ENCODE assay signal across 8 cellular contexts in the genomic region with DNA sequence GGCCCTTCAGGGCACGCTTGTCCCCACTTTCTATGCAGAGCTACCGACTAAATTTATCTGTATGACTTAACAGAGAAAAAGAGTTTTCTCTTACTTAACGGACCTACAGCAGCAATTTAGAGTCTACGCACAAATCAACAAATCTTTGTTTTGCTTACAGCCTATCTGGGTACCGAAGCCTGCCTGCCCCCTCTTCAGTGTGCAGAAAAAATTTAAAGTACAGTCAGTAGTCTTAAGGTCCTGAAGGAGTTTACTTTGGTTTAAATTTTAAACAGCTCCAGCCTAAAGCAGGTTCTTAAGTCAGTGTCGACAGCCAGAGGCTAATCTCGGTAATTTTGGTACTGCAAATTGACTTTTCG. TPM values are rescaled to one million over a fixed set of nuclear protein-coding genes. Genes with fewer than 3 reads are reported as not detected.
A peak's percentile ranks its signal among the peaks of the same experiment; 100 is the strongest.
DNase-seq lines count a peak whose midpoint lies in the region; ATAC-seq, FAIRE-seq and TF ChIP-seq lines count a peak whose summit lies in the region.

No MANE protein-coding gene starts in this region.

- H3K79me2 ChIP-seq in SK-N-SH (ENCODE audit: insufficient read depth), result peaks cover 55% of the 10 kb centered on the region

- peaks cover 40% of the 10 kb centered on the region for H4K20me1 ChIP-seq in SK-N-SH (ENCODE audit: insufficient read depth)

- H2AFZ ChIP-seq in SK-N-SH (ENCODE audit: low read depth), result peak overlapping the region; percentile 82

- TF ChIP-seq POLR2A in suprapubic skin (IDR thresholded peaks at IDR 0.05), result no peak

- H3K36me3 ChIP-seq in SK-N-SH (replicated peaks in 1 of 2; ENCODE audit: control insufficient read depth in 1 of 2, insufficient read depth in 2 of 2, low read length in 1 of 2), result peaks cover 8 to 19% of the 10 kb centered on the region in 2 experiments
- H3K36me3 ChIP-seq in kidney (ENCODE audit: control insufficient read depth in 1 of 2, insufficient read depth in 2 of 2, low read length in 2 of 2), result peaks cover 0 to 2% of the 10 kb centered on the region in 2 donors
- H3K36me3 ChIP-seq in suprapubic skin, result no peaks in the 10 kb centered on the region

- H3K4me2 ChIP-seq in SK-N-SH, result peak overlapping the region; percentile 87

- peaks cover 26% of the 10 kb centered on the region for H3K36me3 Mint-ChIP-seq in activated naive CD8-positive, alpha-beta T cell treated with anti-CD3 and anti-CD28 coated beads, Interleukin-2, amount 10 ng/mL, durations not matched to agents 7 days and 5 days

- H3F3A ChIP-seq in SK-N-SH (replicated peaks; ENCODE audit: insufficient read depth), result peaks cover 24% of the 10 kb centered on the region

- POLR2A ChIA-PET in SK-N-SH (lab: Yijun Ruan, JAX), result interaction anchor here (1.2 kb wide), 1 partner anchor 19 kb away, joined by 4 read pairs; no protein-coding TSS in a partner anchor
- POLR2A ChIA-PET in activated naive CD8-positive, alpha-beta T cell treated with anti-CD3 and anti-CD28 coated beads, Interleukin-2, amount 10 ng/mL, durations not matched to agents 7 days and 5 days (lab: Charles Lee), result interaction anchor here (0.9 to 3.4 kb wide), 5 partner anchors 13 to 261 kb away, joined by 3 to 24 read pairs (median 9); no protein-coding TSS in a partner anchor

- H3K27me3 Mint-ChIP-seq in activated naive CD8-positive, alpha-beta T cell treated with anti-CD3 and anti-CD28 coated beads, Interleukin-2, amount 10 ng/mL, durations not matched to agents 7 days and 5 days, result peaks cover 2% of the 10 kb centered on the region

- peak overlapping the region; percentile 97 for H3K27ac Mint-ChIP-seq in activated naive CD8-positive, alpha-beta T cell treated with anti-CD3 and anti-CD28 coated beads, Interleukin-2, amount 10 ng/mL, durations not matched to agents 7 days and 5 days

- TF ChIP-seq RAD21 in SK-N-SH (IDR thresholded peaks at IDR 0.05; ENCODE audit: low read length), result no peak

- ATAC-seq in SK-N-SH treated with all-trans-retinoic acid at 6 μM for 48 hours, result no peak
- ATAC-seq in activated naive CD8-positive, alpha-beta T cell treated with anti-CD3 and anti-CD28 coated beads, Interleukin-2, amount 10 ng/mL, durations not matched to agents 7 days and 5 days (ENCODE audit: low read depth), result no peak

- H3K27ac ChIP-seq in SK-N-SH (ENCODE audit: low read depth in 2 of 2, low read length in 1 of 2) (peak overlapping the region; percentile 90 to 94), kidney (ENCODE audit: low read depth in 2 of 2, low read length in 2 of 2) (peak overlapping the region; percentile 87 to 88), suprapubic skin (peak overlapping the region; percentile 85)

- no peaks in the 10 kb centered on the region for H3K9me3 Mint-ChIP-seq in activated naive CD8-positive, alpha-beta T cell treated with anti-CD3 and anti-CD28 coated beads, Interleukin-2, amount 10 ng/mL, durations not matched to agents 7 days and 5 days

- H3K4me3 ChIP-seq in SK-N-SH (ENCODE audit: low read depth in 2 of 2, low read length in 1 of 2), result peak overlapping the region; percentile 86 to 90
- H3K4me3 ChIP-seq in kidney (ENCODE audit: low read length in 2 of 2), result peak overlapping the region; percentile 92 to 96
- H3K4me3 ChIP-seq in suprapubic skin, result peak overlapping the region; percentile 72

- H3K9me3 ChIP-seq in SK-N-SH (no peaks in the 10 kb centered on the region), kidney (ENCODE audit: control insufficient read depth in 1 of 2, low read length in 2 of 2) (no peaks in the 10 kb centered on the region), suprapubic skin (no peaks in the 10 kb centered on the region)

- CTCF ChIA-PET in SK-N-SH (lab: Yijun Ruan, JAX), result interaction anchor here (0.7 to 2.8 kb wide), 7 partner anchors 24 to 389 kb away, joined by 3 to 11 read pairs (median 4); no protein-coding TSS in a partner anchor

- intact Hi-C loops in kidney (cut with DNase I), result no loop called here

- H3K4me3 Mint-ChIP-seq in activated naive CD8-positive, alpha-beta T cell treated with anti-CD3 and anti-CD28 coated beads, Interleukin-2, amount 10 ng/mL, durations not matched to agents 7 days and 5 days, result peak overlapping the region; percentile 96

- H3K27me3 ChIP-seq in SK-N-SH (ENCODE audit: insufficient read depth), result no peaks in the 10 kb centered on the region
- H3K27me3 ChIP-seq in suprapubic skin, result no peaks in the 10 kb centered on the region

- no peak for FAIRE-seq in kidney (lab: Jason Lieb, UNC)

- 2% methylated on average over 8 of the region's 8 CpGs for WGBS in SK-N-SH (ENCODE audit: low lambda C conversion rate)
- WGBS in suprapubic skin, result under 1% methylated on average over 8 of the region's 8 CpGs

- H3K9me2 ChIP-seq in SK-N-SH, result no peaks in the 10 kb centered on the region

- TF ChIP-seq CTCF in SK-N-SH (IDR thresholded peaks at IDR 0.05) (no peak), kidney (IDR thresholded peaks at IDR 0.05; ENCODE audit: borderline replicate concordance, extremely low read depth, insufficient read depth) (no peak), suprapubic skin (IDR thresholded peaks at IDR 0.05) (no peak)

- peaks cover 36% of the 10 kb centered on the region for H3K4me1 Mint-ChIP-seq in activated naive CD8-positive, alpha-beta T cell treated with anti-CD3 and anti-CD28 coated beads, Interleukin-2, amount 10 ng/mL, durations not matched to agents 7 days and 5 days

- TF ChIP-seq EP300 in SK-N-SH (IDR thresholded peaks at IDR 0.05; ENCODE audit: borderline replicate concordance in 1 of 2, low read depth in 1 of 2, low read length in 1 of 2), result no peak
- TF ChIP-seq EP300 in suprapubic skin (IDR thresholded peaks at IDR 0.05), result no peak

- H3K4me1 ChIP-seq in SK-N-SH (ENCODE audit: control insufficient read depth in 1 of 2, insufficient read depth in 2 of 2, low read depth in 1 of 2, low read length in 1 of 2), result peaks cover 6 to 14% of the 10 kb centered on the region in 2 experiments; a peak in 2 of 4 replicates
- peaks cover 21 to 33% of the 10 kb centered on the region in 2 donors for H3K4me1 ChIP-seq in kidney (ENCODE audit: control insufficient read depth in 1 of 2, insufficient read depth in 1 of 2, low read depth in 1 of 2, low read length in 2 of 2)
- peaks cover 67% of the 10 kb centered on the region for H3K4me1 ChIP-seq in suprapubic skin

- DNase-seq in SK-N-SH, result no peak
- no peak for DNase-seq in activated naive CD8-positive, alpha-beta T cell treated with anti-CD3 and anti-CD28 coated beads, Interleukin-2, amount 10 ng/mL, durations not matched to agents 7 days and 5 days
- no peak for DNase-seq in kidney
- no peak for DNase-seq in suprapubic skin (ENCODE audit: low spot score in 2 of 2)
- DNase-seq in NCI-H1105 treated with DMSO at 0.1 percent for 48 hours (lab: John Stamatoyannopoulos, UW), result no peak
- no peak for DNase-seq in NAMALWA (ENCODE audit: low spot score)
- no peak for DNase-seq in NK-92 (lab: John Stamatoyannopoulos, UW; ENCODE audit: unreplicated experiment)

- H3K9ac ChIP-seq in SK-N-SH, result peak overlapping the region; percentile 97
- peak overlapping the region; percentile 14 to 92 for H3K9ac ChIP-seq in kidney (ENCODE audit: low read length in 2 of 2)

TF ChIP-seq in SK-N-SH, 30 proteins besides CTCF, POLR2A, EP300 and RAD21:
- no peak for TF ChIP-seq POLR2AphosphoS5 (IDR thresholded peaks at IDR 0.05; ENCODE audit: low read depth, low read length)
- no peak for TF ChIP-seq RFX5 (IDR thresholded peaks at IDR 0.05; ENCODE audit: low read length)
- TF ChIP-seq ELF1 (IDR thresholded peaks at IDR 0.05), result no peak
- TF ChIP-seq EZH2phosphoT487 (IDR thresholded peaks at IDR 0.05; ENCODE audit: borderline replicate concordance, low read depth), result no peak
- 0 out of 2 replicates have a peak, but pooled peaks have one; percentile 2 for TF ChIP-seq YY1 (IDR thresholded peaks at IDR 0.05; ENCODE audit: low read depth)

TF ChIP-seq in SK-N-SH treated with all-trans-retinoic acid at 6 μM for 48 hours, 23 proteins besides CTCF, POLR2A, EP300 and RAD21:
- TF ChIP-seq ZFP30 (CRISPR knock-in tag; IDR thresholded peaks at IDR 0.05) (no peak), TOX (CRISPR knock-in tag; IDR thresholded peaks at IDR 0.05; ENCODE audit: borderline replicate concordance) (no peak), PPARA (CRISPR knock-in tag; IDR thresholded peaks at IDR 0.05; ENCODE audit: borderline replicate concordance) (no peak)
- TF ChIP-seq, protein P1, sequence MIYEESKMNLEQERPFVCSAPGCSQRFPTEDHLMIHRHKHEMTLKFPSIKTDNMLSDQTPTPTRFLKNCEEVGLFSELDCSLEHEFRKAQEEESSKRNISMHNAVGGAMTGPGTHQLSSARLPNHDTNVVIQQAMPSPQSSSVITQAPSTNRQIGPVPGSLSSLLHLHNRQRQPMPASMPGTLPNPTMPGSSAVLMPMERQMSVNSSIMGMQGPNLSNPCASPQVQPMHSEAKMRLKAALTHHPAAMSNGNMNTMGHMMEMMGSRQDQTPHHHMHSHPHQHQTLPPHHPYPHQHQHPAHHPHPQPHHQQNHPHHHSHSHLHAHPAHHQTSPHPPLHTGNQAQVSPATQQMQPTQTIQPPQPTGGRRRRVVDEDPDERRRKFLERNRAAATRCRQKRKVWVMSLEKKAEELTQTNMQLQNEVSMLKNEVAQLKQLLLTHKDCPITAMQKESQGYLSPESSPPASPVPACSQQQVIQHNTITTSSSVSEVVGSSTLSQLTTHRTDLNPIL (CRISPR knock-in tag; IDR thresholded peaks at IDR 0.05; ENCODE audit: low read depth), result no peak

RNA-seq across cellular contexts. Expression of gene SACM1L, which starts 0.6 kb away (rescaled TPM):
- polyA plus RNA-seq in SK-N-SH (2012; rRNA removed), result 11.2 and 16.7 TPM in 2 replicates
- 15.4 and 16.4 TPM in 2 replicates for polyA plus RNA-seq in SK-N-SH (2012; cell fraction: cytosol; rRNA removed)
- 13.7 and 35.1 TPM in 2 replicates for polyA plus RNA-seq in SK-N-SH (2012; cell fraction: nucleus; rRNA removed)
- total RNA-seq in activated naive CD8-positive, alpha-beta T cell treated with anti-CD3 and anti-CD28 coated beads, Interleukin-2, amount 10 ng/mL, durations not matched to agents 7 days and 5 days, result 10 to 100 TPM; 89.8 to 91.6 TPM
- total RNA-seq in kidney, result 53.1 TPM
- 27.1 TPM for polyA plus RNA-seq in kidney (ENCODE audit: insufficient read depth, low read depth, low replicate concordance)
- total RNA-seq in suprapubic skin, result 10 to 100 TPM; 22.8 to 48.9 (median 31.2) TPM
